ENCODE assay signal across 1 cellular context in the genomic region with DNA sequence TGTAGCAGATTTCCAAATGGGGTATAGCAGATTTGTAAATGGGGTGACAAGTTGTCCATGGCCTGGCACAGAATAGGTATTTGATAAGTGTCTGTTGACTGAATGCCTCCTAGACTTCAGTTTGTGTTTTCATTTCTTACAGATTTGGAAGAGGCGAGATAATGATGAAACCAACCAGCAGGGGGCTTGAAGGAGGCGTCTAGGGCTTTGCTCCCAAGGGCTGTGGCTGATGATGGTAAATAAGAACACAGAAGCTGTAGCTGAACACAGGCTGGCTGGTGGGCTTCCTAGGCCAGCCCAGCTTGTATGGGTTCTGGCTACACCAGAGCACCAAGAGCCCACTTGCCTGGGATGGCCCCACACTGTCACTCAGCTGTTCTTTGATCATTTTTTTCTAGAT.
TF ChIP-seq lines count a peak whose summit lies in the region.

No MANE protein-coding gene starts in this region.

TF ChIP-seq in GM23338, 12 proteins besides CTCF, POLR2A, EP300 and RAD21 (continued from another document):
- TF ChIP-seq, protein P1, sequence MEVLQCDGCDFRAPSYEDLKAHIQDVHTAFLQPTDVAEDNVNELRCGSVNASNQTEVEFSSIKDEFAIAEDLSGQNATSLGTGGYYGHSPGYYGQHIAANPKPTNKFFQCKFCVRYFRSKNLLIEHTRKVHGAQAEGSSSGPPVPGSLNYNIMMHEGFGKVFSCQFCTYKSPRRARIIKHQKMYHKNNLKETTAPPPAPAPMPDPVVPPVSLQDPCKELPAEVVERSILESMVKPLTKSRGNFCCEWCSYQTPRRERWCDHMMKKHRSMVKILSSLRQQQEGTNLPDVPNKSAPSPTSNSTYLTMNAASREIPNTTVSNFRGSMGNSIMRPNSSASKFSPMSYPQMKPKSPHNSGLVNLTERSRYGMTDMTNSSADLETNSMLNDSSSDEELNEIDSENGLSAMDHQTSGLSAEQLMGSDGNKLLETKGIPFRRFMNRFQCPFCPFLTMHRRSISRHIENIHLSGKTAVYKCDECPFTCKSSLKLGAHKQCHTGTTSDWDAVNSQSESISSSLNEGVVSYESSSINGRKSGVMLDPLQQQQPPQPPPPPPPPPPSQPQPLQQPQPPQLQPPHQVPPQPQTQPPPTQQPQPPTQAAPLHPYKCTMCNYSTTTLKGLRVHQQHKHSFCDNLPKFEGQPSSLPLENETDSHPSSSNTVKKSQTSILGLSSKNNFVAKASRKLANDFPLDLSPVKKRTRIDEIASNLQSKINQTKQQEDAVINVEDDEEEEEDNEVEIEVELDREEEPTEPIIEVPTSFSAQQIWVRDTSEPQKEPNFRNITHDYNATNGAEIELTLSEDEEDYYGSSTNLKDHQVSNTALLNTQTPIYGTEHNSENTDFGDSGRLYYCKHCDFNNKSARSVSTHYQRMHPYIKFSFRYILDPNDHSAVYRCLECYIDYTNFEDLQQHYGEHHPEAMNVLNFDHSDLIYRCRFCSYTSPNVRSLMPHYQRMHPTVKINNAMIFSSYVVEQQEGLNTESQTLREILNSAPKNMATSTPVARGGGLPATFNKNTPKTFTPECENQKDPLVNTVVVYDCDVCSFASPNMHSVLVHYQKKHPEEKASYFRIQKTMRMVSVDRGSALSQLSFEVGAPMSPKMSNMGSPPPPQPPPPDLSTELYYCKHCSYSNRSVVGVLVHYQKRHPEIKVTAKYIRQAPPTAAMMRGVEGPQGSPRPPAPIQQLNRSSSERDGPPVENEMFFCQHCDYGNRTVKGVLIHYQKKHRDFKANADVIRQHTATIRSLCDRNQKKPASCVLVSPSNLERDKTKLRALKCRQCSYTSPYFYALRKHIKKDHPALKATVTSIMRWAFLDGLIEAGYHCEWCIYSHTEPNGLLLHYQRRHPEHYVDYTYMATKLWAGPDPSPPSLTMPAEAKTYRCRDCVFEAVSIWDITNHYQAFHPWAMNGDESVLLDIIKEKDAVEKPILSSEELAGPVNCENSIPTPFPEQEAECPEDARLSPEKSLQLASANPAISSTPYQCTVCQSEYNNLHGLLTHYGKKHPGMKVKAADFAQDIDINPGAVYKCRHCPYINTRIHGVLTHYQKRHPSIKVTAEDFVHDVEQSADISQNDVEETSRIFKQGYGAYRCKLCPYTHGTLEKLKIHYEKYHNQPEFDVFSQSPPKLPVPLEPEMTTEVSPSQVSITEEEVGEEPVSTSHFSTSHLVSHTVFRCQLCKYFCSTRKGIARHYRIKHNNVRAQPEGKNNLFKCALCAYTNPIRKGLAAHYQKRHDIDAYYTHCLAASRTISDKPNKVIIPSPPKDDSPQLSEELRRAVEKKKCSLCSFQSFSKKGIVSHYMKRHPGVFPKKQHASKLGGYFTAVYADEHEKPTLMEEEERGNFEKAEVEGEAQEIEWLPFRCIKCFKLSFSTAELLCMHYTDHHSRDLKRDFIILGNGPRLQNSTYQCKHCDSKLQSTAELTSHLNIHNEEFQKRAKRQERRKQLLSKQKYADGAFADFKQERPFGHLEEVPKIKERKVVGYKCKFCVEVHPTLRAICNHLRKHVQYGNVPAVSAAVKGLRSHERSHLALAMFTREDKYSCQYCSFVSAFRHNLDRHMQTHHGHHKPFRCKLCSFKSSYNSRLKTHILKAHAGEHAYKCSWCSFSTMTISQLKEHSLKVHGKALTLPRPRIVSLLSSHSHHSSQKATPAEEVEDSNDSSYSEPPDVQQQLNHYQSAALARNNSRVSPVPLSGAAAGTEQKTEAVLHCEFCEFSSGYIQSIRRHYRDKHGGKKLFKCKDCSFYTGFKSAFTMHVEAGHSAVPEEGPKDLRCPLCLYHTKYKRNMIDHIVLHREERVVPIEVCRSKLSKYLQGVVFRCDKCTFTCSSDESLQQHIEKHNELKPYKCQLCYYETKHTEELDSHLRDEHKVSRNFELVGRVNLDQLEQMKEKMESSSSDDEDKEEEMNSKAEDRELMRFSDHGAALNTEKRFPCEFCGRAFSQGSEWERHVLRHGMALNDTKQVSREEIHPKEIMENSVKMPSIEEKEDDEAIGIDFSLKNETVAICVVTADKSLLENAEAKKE (CRISPR knock-in tag; IDR thresholded peaks at IDR 0.05) = no peak
- no peak for TF ChIP-seq ZNF114 (CRISPR knock-in tag; IDR thresholded peaks at IDR 0.05)
